ENCODE assay signal across 8 cellular contexts in the genomic region with DNA sequence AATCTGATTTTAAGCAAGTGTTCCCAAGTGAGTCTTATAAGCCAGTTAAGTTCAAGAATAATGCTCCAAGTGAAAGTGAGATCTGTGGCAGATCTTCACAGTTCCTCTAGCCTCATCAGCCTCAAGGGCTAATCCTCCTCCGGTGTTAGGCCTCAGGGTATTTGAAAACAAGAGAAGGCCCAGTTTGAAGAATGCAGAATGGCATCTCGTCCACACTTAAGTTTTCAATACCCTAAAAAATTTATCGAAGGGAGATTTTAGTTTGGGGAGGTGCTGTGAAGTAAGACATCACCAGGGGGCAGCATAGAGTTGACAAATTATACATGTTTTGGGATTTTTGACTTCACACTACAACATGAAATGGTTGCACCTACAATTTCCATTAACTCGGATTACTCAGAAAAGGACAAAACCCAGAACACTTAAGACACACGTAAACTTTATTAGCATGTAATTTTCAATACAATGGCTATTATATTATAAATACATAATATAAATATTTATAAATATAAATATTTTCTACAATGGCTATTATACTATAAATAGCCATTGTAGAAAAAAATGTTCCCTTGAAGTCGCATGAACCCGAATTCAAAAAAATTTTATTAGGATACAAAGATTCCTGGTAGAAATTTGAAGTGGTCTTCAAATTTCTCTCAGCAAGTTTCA. TPM values are rescaled to one million over a fixed set of nuclear protein-coding genes. Genes with fewer than 3 reads are reported as not detected.
A peak's percentile ranks its signal among the peaks of the same experiment; 100 is the strongest.
DNase-seq lines count a peak whose midpoint lies in the region; ATAC-seq and TF ChIP-seq lines count a peak whose summit lies in the region.

No MANE protein-coding gene starts in this region.

- H3K9me3 Mint-ChIP-seq in memory B cell = no peaks in the 10 kb centered on the region

- H3K36me3 ChIP-seq in tibial nerve = no peaks in the 10 kb centered on the region

- peaks cover 0 to 41% of the 10 kb centered on the region in 2 donors for H3K27me3 ChIP-seq in tibial nerve

- H3K4me3 ChIP-seq in tibial nerve = no peak overlapping the region

- no peaks in the 10 kb centered on the region for H3K36me3 Mint-ChIP-seq in memory B cell

- TF ChIP-seq POLR2A in tibial nerve (IDR thresholded peaks at IDR 0.05) = no peak

- peak overlapping the region; percentile 67 for H3K27ac Mint-ChIP-seq in memory B cell

- peaks cover 0 to 25% (median 2%) of the 10 kb centered on the region in 4 donors for H3K4me1 ChIP-seq in tibial nerve

- no peak overlapping the region for H3K27ac ChIP-seq in tibial nerve

- H3K4me1 Mint-ChIP-seq in memory B cell = peaks cover 24% of the 10 kb centered on the region

- WGBS in tibial nerve, 2 donors = 2 to 3% methylated on average over 7 of the region's 7 CpGs

- peak; percentile 48 to 70 (median 68) for TF ChIP-seq CTCF in tibial nerve (IDR thresholded peaks at IDR 0.05)

- H3K4me3 Mint-ChIP-seq in memory B cell = peak overlapping the region; percentile 56

- TF ChIP-seq EP300 in tibial nerve (IDR thresholded peaks at IDR 0.05) = no peak

- DNase-seq in Caki2 (ENCODE audit: low read depth) (peak; percentile 20), SKM-1 (lab: John Stamatoyannopoulos, UW; ENCODE audit: unreplicated experiment) (peak; percentile 45), memory B cell (ENCODE audit: low spot score in 2 of 2) (peak; percentile 37 to 42), tibial nerve (ENCODE audit: low spot score in 2 of 2) (peak in 1 of 2 donors; percentile 75), GOT3 (lab: John Stamatoyannopoulos, UW) (no peak)
- peak; percentile 26 for DNase-seq in central memory CD4-positive, alpha-beta T cell

- peaks cover 1% of the 10 kb centered on the region for H3K27me3 Mint-ChIP-seq in memory B cell

- peak; percentile 15 for ATAC-seq in GM18873 (IDR thresholded peaks at IDR 0.05; ENCODE audit: low FRiP score, unreplicated experiment)
- ATAC-seq in HG03571 (IDR thresholded peaks at IDR 0.05; ENCODE audit: unreplicated experiment) = peak; percentile 14
- ATAC-seq in memory B cell (ENCODE audit: low read depth) = peak; percentile 9

- in situ Hi-C loops in Caki2 (cut with HindIII; ENCODE audit: low pct_unique_long_range_greater_than_20kb, low sequenced_read_pairs) = no loop called here

- no peaks in the 10 kb centered on the region for H3K9me3 ChIP-seq in tibial nerve

RNA-seq across cellular contexts. Expression of gene TMEM266, which starts 2.3 kb away (rescaled TPM):
- 0.47 TPM in 1 of 2 replicates, not detected in the other for total RNA-seq in Caki2 (2014; rRNA removed; shearing (Covaris generic); ENCODE audit: low replicate concordance)
- under 1 TPM in 2 of 4 donors, not detected in 2; 0.30 to 0.42 TPM for total RNA-seq in tibial nerve

RNA-seq across cellular contexts. Expression of gene NRG4, which starts 45.2 kb away (rescaled TPM):
- 3.3 TPM in 1 of 2 replicates, not detected in the other for total RNA-seq in Caki2 (2014; rRNA removed; shearing (Covaris generic); ENCODE audit: low replicate concordance)
- under 1 TPM in 1 of 4 donors, not detected in 3; 0.44 TPM for total RNA-seq in tibial nerve
